Comparison of ENCODE assay signal across 8 cellular contexts in the genomic region with DNA sequence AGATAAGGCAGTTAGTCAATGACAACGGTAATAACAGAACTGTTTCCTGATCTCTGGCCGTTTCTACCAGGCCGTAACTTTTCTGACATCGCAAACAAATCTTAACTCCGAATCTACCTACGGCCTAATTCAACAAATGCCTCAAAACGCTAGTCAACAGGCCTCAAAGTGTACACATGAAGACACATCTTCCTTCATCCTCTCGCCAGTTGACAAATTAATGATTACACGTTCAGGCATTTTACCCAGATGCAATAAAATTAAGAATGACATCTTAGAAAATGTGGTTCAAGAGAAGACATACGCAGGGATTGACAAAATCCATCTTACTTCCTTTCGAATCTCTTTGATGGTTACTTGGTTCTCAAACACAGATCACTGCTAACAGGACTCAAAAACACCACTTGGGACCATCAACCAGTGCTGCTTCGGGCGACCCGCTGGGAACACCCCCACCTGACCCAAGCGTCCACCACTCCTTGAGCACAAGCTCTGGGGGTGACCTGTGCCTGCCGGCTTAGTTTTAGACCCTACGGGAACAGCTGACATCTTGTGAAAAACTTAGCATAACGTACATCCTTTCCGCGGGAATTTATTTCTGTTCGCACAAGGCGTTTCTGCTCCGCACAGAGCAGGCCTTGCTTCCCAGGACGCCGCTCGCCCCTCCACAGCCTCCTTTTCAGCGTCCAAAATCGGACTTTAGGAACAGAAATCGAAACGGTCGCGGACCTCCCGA. TPM values are rescaled to one million over a fixed set of nuclear protein-coding genes. Genes with fewer than 3 reads are reported as not detected.
DNase-seq lines count a peak whose midpoint lies in the region; ATAC-seq and TF ChIP-seq lines count a peak whose summit lies in the region.

No MANE protein-coding gene starts in this region.

- H3K27ac ChIP-seq in lower lobe of right lung, result peak overlapping the region; percentile 90

- in situ Hi-C loops in ACHN (cut with HindIII; ENCODE audit: low pct_ligation_motif_present, low pct_unique_long_range_greater_than_20kb, low sequenced_read_pairs), result no loop called here

- peak; percentile 2 for ATAC-seq in GM18868 (IDR thresholded peaks at IDR 0.05; ENCODE audit: unreplicated experiment)
- ATAC-seq in lower lobe of right lung, result peak; percentile 17 to 34
- no peak for ATAC-seq in HG02642 (IDR thresholded peaks at IDR 0.05; ENCODE audit: poor library complexity, unreplicated experiment)

- H3K4me1 Mint-ChIP-seq in activated CD4-positive, alpha-beta T cell treated with anti-CD3 and anti-CD28 coated beads, Interleukin-2, amount 10 ng/mL, durations not matched to agents 24 days and 14 days, result peaks cover 34% of the 10 kb centered on the region

- H3K27me3 Mint-ChIP-seq in activated CD4-positive, alpha-beta T cell treated with anti-CD3 and anti-CD28 coated beads, Interleukin-2, amount 10 ng/mL, durations not matched to agents 24 days and 14 days, result no peaks in the 10 kb centered on the region

- peak overlapping the region; percentile 95 for H3K4me3 Mint-ChIP-seq in activated CD4-positive, alpha-beta T cell treated with anti-CD3 and anti-CD28 coated beads, Interleukin-2, amount 10 ng/mL, durations not matched to agents 24 days and 14 days

- peaks cover 26% of the 10 kb centered on the region for H3K4me1 ChIP-seq in lower lobe of right lung

- H3K27ac Mint-ChIP-seq in activated CD4-positive, alpha-beta T cell treated with anti-CD3 and anti-CD28 coated beads, Interleukin-2, amount 10 ng/mL, durations not matched to agents 24 days and 14 days, result peak overlapping the region; percentile 95

- no peaks in the 10 kb centered on the region for H3K9me3 ChIP-seq in lower lobe of right lung

- H3K9me3 Mint-ChIP-seq in activated CD4-positive, alpha-beta T cell treated with anti-CD3 and anti-CD28 coated beads, Interleukin-2, amount 10 ng/mL, durations not matched to agents 24 days and 14 days, result no peaks in the 10 kb centered on the region

- H3K36me3 ChIP-seq in lower lobe of right lung, result no peaks in the 10 kb centered on the region

- intact Hi-C loops in activated CD4-positive, alpha-beta T cell treated with anti-CD3 and anti-CD28 coated beads, Interleukin-2, amount 10 ng/mL, durations not matched to agents 24 days and 14 days (cut with micrococcal nuclease), result loop anchor here (1.0 to 10.0 kb wide), 3 partner anchors 28 to 340 kb away; partner anchors contain the start of genes GLT8D1 and SPCS1
- intact Hi-C loops in lower lobe of right lung (cut with DNase I), result no loop called here

- no peak for TF ChIP-seq CTCF in lower lobe of right lung (IDR thresholded peaks at IDR 0.05)

- H3K27me3 ChIP-seq in lower lobe of right lung (ENCODE audit: low read depth), result no peaks in the 10 kb centered on the region

- H3K4me3 ChIP-seq in lower lobe of right lung, result peak overlapping the region; percentile 77

- DNase-seq in ACHN (peak; percentile 39), HuH-7.5 (ENCODE audit: low spot score) (peak; percentile 31), lower lobe of right lung (peak; percentile 50)
- peak; percentile 85 for DNase-seq in activated CD4-positive, alpha-beta T cell treated with anti-CD3 and anti-CD28 coated beads, Interleukin-2, amount 10 ng/mL, durations not matched to agents 24 days and 14 days
- DNase-seq in effector CD4-positive, alpha-beta T cell, result peak; percentile 11
- DNase-seq in stimulated activated CD8-positive, alpha-beta memory T cell treated with anti-CD3 and anti-CD28 coated beads, Interleukin-7, amount 100 ng/mL, for 1 hour (ENCODE audit: low read depth in 2 of 2), result peak; percentile 1 to 10

- H3K36me3 Mint-ChIP-seq in activated CD4-positive, alpha-beta T cell treated with anti-CD3 and anti-CD28 coated beads, Interleukin-2, amount 10 ng/mL, durations not matched to agents 24 days and 14 days (ENCODE audit: low read depth), result peaks cover 12% of the 10 kb centered on the region

RNA-seq across cellular contexts. Expression of gene SFMBT1, which starts 1.3 kb away (rescaled TPM):
- 28.6 and 28.8 TPM in 2 replicates for total RNA-seq in activated CD4-positive, alpha-beta T cell treated with anti-CD3 and anti-CD28 coated beads, Interleukin-2, amount 10 ng/mL, durations not matched to agents 24 days and 14 days
- 17.3 TPM for total RNA-seq in lower lobe of right lung

Comparison
In these comparisons a context has a peak if more than half of its experiments do, and no peak if none do; other contexts are left out.
1. DNase-seq: peak in every context shown above with its lines; median percentile 85 in activated CD4-positive, alpha-beta T cell treated with anti-CD3 and anti-CD28 coated beads, Interleukin-2, amount 10 ng/mL, durations not matched to agents 24 days and 14 days; 50 in lower lobe of right lung; 39 in ACHN; 31 in HuH-7.5; 11 in effector CD4-positive, alpha-beta T cell; 6 in stimulated activated CD8-positive, alpha-beta memory T cell treated with anti-CD3 and anti-CD28 coated beads, Interleukin-7, amount 100 ng/mL, for 1 hour.